ENCODE assay signal across 8 cellular contexts in genomic region chr19:39390460-39390758, GRCh38. TPM values are rescaled to one million over a fixed set of nuclear protein-coding genes. Genes with fewer than 3 reads are reported as not detected.
DNase-seq lines count a peak whose midpoint lies in the region; ATAC-seq, FAIRE-seq and TF ChIP-seq lines count a peak whose summit lies in the region.

No MANE protein-coding gene starts in this region.

- TF ChIP-seq CTCF in Panc1 (IDR thresholded peaks at IDR 0.05), result no peak
- TF ChIP-seq CTCF in bronchial epithelial cell (IDR thresholded peaks at IDR 0.05; ENCODE audit: insufficient read depth, low read length, severe bottlenecking), result no peak

- ATAC-seq in Panc1, result no peak; the same call in 1 of the 2 replicates
- no peak for ATAC-seq in HG02884 (IDR thresholded peaks at IDR 0.05; ENCODE audit: unreplicated experiment)
- no peak for ATAC-seq in GM19395 (IDR thresholded peaks at IDR 0.05; ENCODE audit: unreplicated experiment)

- peak overlapping the region; percentile 39 to 51 for H3K4me3 ChIP-seq in Panc1 (ENCODE audit: low read depth in 2 of 2, low read length in 2 of 2)
- H3K4me3 ChIP-seq in bronchial epithelial cell (ENCODE audit: low read depth, low read length), result peak overlapping the region; percentile 81
- peak overlapping the region; percentile 80 to 99 (median 97) for H3K4me3 ChIP-seq in subcutaneous abdominal adipose tissue (ENCODE audit: low read depth in 1 of 5, low read length in 5 of 5)

- no peak for FAIRE-seq in bronchial epithelial cell (lab: Jason Lieb, UNC)

- POLR2A ChIA-PET in Panc1 (lab: Charles Lee), result interaction anchor here (0.6 to 6.4 kb wide), 32 partner anchors 8 to 894 kb away, joined by 3 to 145 read pairs (median 9); partner anchors contain the start of genes DYRK1B, PLEKHG2, PSMC4 and RPS16

- H3K4me1 ChIP-seq in Panc1 (ENCODE audit: control insufficient read depth, insufficient read depth, low read length), result peaks cover 28% of the 10 kb centered on the region
- peaks cover 0 to 28% (median 25%) of the 10 kb centered on the region in 5 donors for H3K4me1 ChIP-seq in subcutaneous abdominal adipose tissue (ENCODE audit: control insufficient read depth in 5 of 5, insufficient read depth in 5 of 5, low read length in 5 of 5)

- BruUV-seq in Panc1 (replicated peaks; lab: Mats Ljungman, UMichigan), result no TSS peak

- peaks cover 58% of the 10 kb centered on the region for H3K36me3 ChIP-seq in Panc1 (ENCODE audit: control insufficient read depth, insufficient read depth, low read length)
- H3K36me3 ChIP-seq in bronchial epithelial cell (ENCODE audit: control insufficient read depth, insufficient read depth, low read length), result peaks cover 33% of the 10 kb centered on the region
- H3K36me3 ChIP-seq in subcutaneous abdominal adipose tissue (ENCODE audit: control insufficient read depth in 5 of 5, insufficient read depth in 5 of 5, low read length in 5 of 5), result peaks cover 5 to 58% (median 57%) of the 10 kb centered on the region in 5 donors

- intact Hi-C loops in Panc1 (cut with micrococcal nuclease; ENCODE audit: unreplicated experiment), result no loop called here

- H3K9me3 ChIP-seq in Panc1 (ENCODE audit: control insufficient read depth, insufficient read depth, low read depth, low read length) (no peaks in the 10 kb centered on the region), subcutaneous abdominal adipose tissue (ENCODE audit: control insufficient read depth in 5 of 5, low read length in 5 of 5) (no peaks in the 10 kb centered on the region)

- peak overlapping the region; percentile 68 to 98 (median 95) for H3K9ac ChIP-seq in subcutaneous abdominal adipose tissue (ENCODE audit: low read length in 5 of 5)

- H3K27ac ChIP-seq in Panc1 (ENCODE audit: low read length) (peak overlapping the region; percentile 86), subcutaneous abdominal adipose tissue (ENCODE audit: low read depth, low read length) (peak overlapping the region; percentile 97)

- CTCF ChIA-PET in Panc1 (lab: Charles Lee), result interaction anchor here (0.5 to 2.2 kb wide), 15 partner anchors 8 to 142 kb away, joined by 3 to 26 read pairs (median 5); partner anchors contain the start of genes EID2B, PLEKHG2, RPS16 and SAMD4B

- H3K27me3 ChIP-seq in Panc1 (ENCODE audit: control insufficient read depth, insufficient read depth, low read length) (no peaks in the 10 kb centered on the region), bronchial epithelial cell (ENCODE audit: control insufficient read depth, insufficient read depth, low read length) (no peaks in the 10 kb centered on the region), subcutaneous abdominal adipose tissue (ENCODE audit: control insufficient read depth in 5 of 5, insufficient read depth in 4 of 5, low read length in 5 of 5) (no peaks in the 10 kb centered on the region)

- in situ Hi-C loops in Panc1 (cut with HindIII; ENCODE audit: low pct_unique_long_range_greater_than_20kb, low sequenced_read_pairs), result loop anchor here (5.0 to 10.0 kb wide), 8 partner anchors 37 to 902 kb away; partner anchors contain the start of gene LEUTX

- DNase-seq in DMS153 treated with DMSO at 0.1 percent for 48 hours (lab: John Stamatoyannopoulos, UW; ENCODE audit: unreplicated experiment) (peak; percentile 30), Panc1 (ENCODE audit: low read depth, low spot score) (no peak), bronchial epithelial cell (ENCODE audit: low read depth) (peak; percentile 72), medulla oblongata (ENCODE audit: extremely low spot score) (peak; percentile 66), SW480 (ENCODE audit: low spot score) (no peak)

RNA-seq across cellular contexts. Expression of gene PAF1, which starts 0.5 kb away (rescaled TPM):
- total RNA-seq in Panc1 (2021; ENCODE audit: unreplicated experiment) (901 TPM), bronchial epithelial cell (31.6 and 59.9 TPM in 2 replicates)
- 1,335 TPM for polyA plus RNA-seq in Panc1 (2012; ENCODE audit: insufficient read length)

RNA-seq across cellular contexts. Expression of gene MED29, which starts 0.8 kb away (rescaled TPM):
- 739 TPM for total RNA-seq in Panc1 (2021; ENCODE audit: unreplicated experiment)
- 764 TPM for polyA plus RNA-seq in Panc1 (2012; ENCODE audit: insufficient read length)
- 6.8 and 7.7 TPM in 2 replicates for total RNA-seq in bronchial epithelial cell

RNA-seq across cellular contexts. Expression of gene ZFP36, which starts 16.2 kb away (rescaled TPM):
- total RNA-seq in Panc1 (2021; ENCODE audit: unreplicated experiment) (414 TPM), bronchial epithelial cell (3.4 and 5.0 TPM in 2 replicates)
- polyA plus RNA-seq in Panc1 (2012; ENCODE audit: insufficient read length), result 369 TPM

RNA-seq across cellular contexts. Expression of gene PLEKHG2, which starts 22.1 kb away (rescaled TPM):
- total RNA-seq in Panc1 (2021; ENCODE audit: unreplicated experiment), result 1,988 TPM
- 2,032 TPM for polyA plus RNA-seq in Panc1 (2012; ENCODE audit: insufficient read length)
- total RNA-seq in bronchial epithelial cell, result 3.3 and 5.3 TPM in 2 replicates

RNA-seq across cellular contexts. Expression of gene RPS16, which starts 45.3 kb away (rescaled TPM):
- total RNA-seq in Panc1 (2021; ENCODE audit: unreplicated experiment) (27,832 TPM), bronchial epithelial cell (75.3 and 94.3 TPM in 2 replicates)
- 38,578 TPM for polyA plus RNA-seq in Panc1 (2012; ENCODE audit: insufficient read length)

Comparison
In these comparisons a context has a peak if more than half of its experiments do, and no peak if none do; other contexts are left out.
1. DNase-seq: peak in DMS153 treated with DMSO at 0.1 percent for 48 hours (single experiment), bronchial epithelial cell (single experiment) and medulla oblongata (single experiment); none in Panc1 (single experiment) and SW480 (single experiment).
2. H3K4me3 ChIP-seq: peak in every context shown above with its lines; median percentile 97 in subcutaneous abdominal adipose tissue; 81 in bronchial epithelial cell; 45 in Panc1.
3. RNA of gene PAF1, which starts 0.5 kb away (total RNA-seq): 901 TPM in Panc1 (single experiment); 31.6 to 59.9 TPM in bronchial epithelial cell; every median in the first group is over 10 times any median in the second.
4. RNA of gene MED29, which starts 0.8 kb away (total RNA-seq): 739 TPM in Panc1 (single experiment); 6.8 to 7.7 TPM in bronchial epithelial cell; every median in the first group is over 10 times any median in the second.
5. RNA of gene ZFP36, which starts 16.2 kb away (total RNA-seq): 414 TPM in Panc1 (single experiment); 3.4 to 5.0 TPM in bronchial epithelial cell; every median in the first group is over 10 times any median in the second.